In genomic region chr13:113448545-113448884, GRCh38 we compare ENCODE assay signal across 1 cellular context.
TF ChIP-seq lines count a peak whose summit lies in the region.

No MANE protein-coding gene starts in this region.

TF ChIP-seq in HepG2, 621 proteins besides CTCF, POLR2A, EP300 and RAD21 (continued from another document and continues in another):
- no peak for TF ChIP-seq ZNF18 (CRISPR knock-in tag; IDR thresholded peaks at IDR 0.05; ENCODE audit: insufficient replicate concordance)
- no peak for TF ChIP-seq TRIM22 (IDR thresholded peaks at IDR 0.05)
- TF ChIP-seq ZNF329 (CRISPR knock-in tag; IDR thresholded peaks at IDR 0.05; ENCODE audit: low read depth): no peak
- TF ChIP-seq ATF3 (CRISPR knock-in tag; IDR thresholded peaks at IDR 0.05): no peak
- no peak for TF ChIP-seq SNRNP70 (IDR thresholded peaks at IDR 0.05; ENCODE audit: low read depth, low read length)
- TF ChIP-seq FOSL2 (CRISPR knock-in tag; IDR thresholded peaks at IDR 0.05): no peak
- no peak for TF ChIP-seq KDM3A (CRISPR knock-in tag; IDR thresholded peaks at IDR 0.05; ENCODE audit: low read depth)
- no peak; the same call in 1 of the 2 replicates for TF ChIP-seq ZKSCAN5 (CRISPR knock-in tag; IDR thresholded peaks at IDR 0.05)
- TF ChIP-seq TCF12 (IDR thresholded peaks at IDR 0.05): no peak
- 0 out of 2 replicates have a peak, but pooled peaks have one; percentile 33 for TF ChIP-seq TCF12 (CRISPR knock-in tag; IDR thresholded peaks at IDR 0.05)
- TF ChIP-seq ZBTB49 (CRISPR knock-in tag; IDR thresholded peaks at IDR 0.05; ENCODE audit: borderline replicate concordance): no peak
- 0 out of 2 replicates have a peak, but pooled peaks have one; percentile 44 for TF ChIP-seq FOXO4 (CRISPR knock-in tag; conservative IDR thresholded peaks at IDR 0.05)
- TF ChIP-seq ZBTB33 (CRISPR knock-in tag; IDR thresholded peaks at IDR 0.05): no peak
- no peak for TF ChIP-seq ZFP1 (CRISPR knock-in tag; IDR thresholded peaks at IDR 0.05)
- no peak for TF ChIP-seq HMGXB4 (CRISPR knock-in tag; IDR thresholded peaks at IDR 0.05; ENCODE audit: borderline replicate concordance in 1 of 2, low read depth in 1 of 2)
- TF ChIP-seq ZNF224 (CRISPR knock-in tag; IDR thresholded peaks at IDR 0.05): 0 out of 2 replicates have a peak, but pooled peaks have one; percentile 44
- no peak for TF ChIP-seq BRD4 (CRISPR knock-in tag; IDR thresholded peaks at IDR 0.05)
- no peak for TF ChIP-seq ATF6 (CRISPR knock-in tag; conservative IDR thresholded peaks at IDR 0.05)
- TF ChIP-seq ZNF776 (CRISPR knock-in tag; IDR thresholded peaks at IDR 0.05): no peak
- TF ChIP-seq ZNF766 (CRISPR knock-in tag; IDR thresholded peaks at IDR 0.05; ENCODE audit: borderline replicate concordance): no peak
- TF ChIP-seq ZNF142 (CRISPR knock-in tag; IDR thresholded peaks at IDR 0.05): no peak
- TF ChIP-seq ZSCAN25 (CRISPR knock-in tag; IDR thresholded peaks at IDR 0.05): no peak
- no peak for TF ChIP-seq PAX8 (CRISPR knock-in tag; IDR thresholded peaks at IDR 0.05; ENCODE audit: borderline replicate concordance)
- no peak for TF ChIP-seq ZNF496 (CRISPR knock-in tag; IDR thresholded peaks at IDR 0.05; ENCODE audit: insufficient replicate concordance)
- no peak; the same call in 1 of the 2 replicates for TF ChIP-seq ZFX (CRISPR knock-in tag; IDR thresholded peaks at IDR 0.05; ENCODE audit: low read depth)
- no peak for TF ChIP-seq ZNF704 (CRISPR knock-in tag; IDR thresholded peaks at IDR 0.05; ENCODE audit: borderline replicate concordance)
- no peak for TF ChIP-seq USF2 (IDR thresholded peaks at IDR 0.05; ENCODE audit: low read depth, low read length)
- TF ChIP-seq USF2 (CRISPR knock-in tag; IDR thresholded peaks at IDR 0.05; ENCODE audit: borderline replicate concordance): 0 out of 2 replicates have a peak, but pooled peaks have one; percentile 18
- TF ChIP-seq ATAD3A (CRISPR knock-in tag; IDR thresholded peaks at IDR 0.05): no peak
- TF ChIP-seq CC2D1A (CRISPR knock-in tag; IDR thresholded peaks at IDR 0.05): no peak
- TF ChIP-seq DRAP1 (CRISPR knock-in tag; IDR thresholded peaks at IDR 0.05): no peak
- TF ChIP-seq ZIK1 (CRISPR knock-in tag; IDR thresholded peaks at IDR 0.05; ENCODE audit: borderline replicate concordance, low read depth): no peak
- no peak for TF ChIP-seq ZSCAN29 (CRISPR knock-in tag; conservative IDR thresholded peaks at IDR 0.05)
